ENCODE assay signal across 8 cellular contexts in the genomic region with DNA sequence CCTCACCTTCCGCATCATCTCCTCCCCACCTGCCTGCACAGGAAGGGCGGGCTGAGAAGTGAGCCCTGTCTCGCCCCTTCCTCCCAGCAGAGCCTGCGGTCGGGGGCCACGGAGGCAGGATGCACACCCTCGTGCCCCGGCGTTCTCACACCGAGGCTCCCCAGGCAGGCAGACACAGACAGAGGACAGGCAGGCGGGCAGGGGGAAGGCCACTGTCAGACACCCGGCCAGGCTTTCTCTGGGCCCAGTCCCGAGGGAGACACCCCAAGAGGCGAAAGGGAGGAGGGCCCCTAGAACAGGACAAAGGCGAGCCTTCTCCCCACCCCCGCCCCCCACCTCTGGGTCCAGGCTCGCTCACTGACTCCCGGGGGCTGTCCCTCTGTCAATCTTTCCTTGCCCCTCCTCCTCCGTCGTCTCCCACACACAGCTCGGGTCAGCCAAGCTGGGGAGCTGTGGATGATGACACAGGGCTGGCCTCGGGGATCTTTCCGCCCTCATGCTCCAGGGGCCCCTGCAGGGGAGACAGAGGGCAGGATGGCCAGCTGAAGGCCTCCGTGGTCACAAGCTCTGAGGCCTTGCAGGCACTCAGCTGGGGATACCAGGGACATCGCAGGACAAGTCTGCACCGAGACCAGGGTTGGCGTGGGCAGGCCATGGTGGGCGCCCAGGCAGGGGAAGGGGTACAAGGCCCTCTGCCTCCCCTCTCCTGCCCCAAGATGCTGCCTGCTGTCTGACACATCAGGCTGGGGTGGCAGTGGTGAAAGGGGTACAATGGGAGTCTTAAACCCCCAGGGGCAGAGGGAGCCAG. TPM values are rescaled to one million over a fixed set of nuclear protein-coding genes. Genes with fewer than 3 reads are reported as not detected.
DNase-seq lines count a peak whose midpoint lies in the region; TF ChIP-seq lines count a peak whose summit lies in the region.

No MANE protein-coding gene starts in this region.

- DNase-seq in GM12865 (ENCODE audit: low read depth) (peak; percentile 86), breast epithelium (ENCODE audit: low spot score in 2 of 2) (no peak), occipital lobe (lab: John Stamatoyannopoulos, UW) (peak; percentile 84), DMS53 (lab: John Stamatoyannopoulos, UW) (no peak), cerebellum (ENCODE audit: low spot score) (no peak)

- H3K4me1 ChIP-seq in HEK293 (ENCODE audit: control insufficient read depth, insufficient read depth, low read length) = no peaks in the 10 kb centered on the region
- H3K4me1 ChIP-seq in breast epithelium = peaks cover 16 to 25% of the 10 kb centered on the region in 2 donors
- H3K4me1 ChIP-seq in thymus (ENCODE audit: control insufficient read depth, insufficient read depth, low read length) = peaks cover 40% of the 10 kb centered on the region

- H3K36me3 ChIP-seq in HEK293 (ENCODE audit: control insufficient read depth in 2 of 2, insufficient read depth in 1 of 2, low read length in 2 of 2) (no peaks in the 10 kb centered on the region), breast epithelium (no peaks in the 10 kb centered on the region), thymus (ENCODE audit: control insufficient read depth, insufficient read depth) (no peaks in the 10 kb centered on the region)

- no peaks in the 10 kb centered on the region for H3K9me3 ChIP-seq in HEK293 (ENCODE audit: control insufficient read depth, insufficient read depth, low read depth, low read length)
- H3K9me3 ChIP-seq in breast epithelium = no peaks in the 10 kb centered on the region
- H3K9me3 ChIP-seq in thymus (ENCODE audit: control insufficient read depth) = no peaks in the 10 kb centered on the region

- POLR2A ChIA-PET in HEK293 (lab: Yijun Ruan, JAX) = no interaction called here

- H3K27ac ChIP-seq in HEK293 (ENCODE audit: extremely low read depth, low read depth, low read length) (no peak overlapping the region), VCaP (peak overlapping the region; percentile 42), breast epithelium (peak overlapping the region; percentile 60 to 88), thymus (ENCODE audit: low read depth) (peak overlapping the region; percentile 89)

- TF ChIP-seq POLR2A in breast epithelium (IDR thresholded peaks at IDR 0.05) = no peak

- no peaks in the 10 kb centered on the region for H3K27me3 ChIP-seq in breast epithelium
- H3K27me3 ChIP-seq in thymus (ENCODE audit: control insufficient read depth, insufficient read depth) = no peaks in the 10 kb centered on the region

- WGBS in thymus = 31% methylated on average over 28 of the region's 28 CpGs

- intact Hi-C loops in breast epithelium (cut with DNase I; ENCODE audit: low total_unique reads) = no loop called here

- no peak for TF ChIP-seq CTCF in GM12865 (IDR thresholded peaks at IDR 0.05; ENCODE audit: insufficient read depth, low read depth, low read length, missing control alignments)
- no peak for TF ChIP-seq CTCF in HEK293 (tag by site-specific recombination; IDR thresholded peaks at IDR 0.05)
- TF ChIP-seq CTCF in VCaP (conservative IDR thresholded peaks at IDR 0.05) = no peak
- no peak for TF ChIP-seq CTCF in breast epithelium (IDR thresholded peaks at IDR 0.05)

- CTCF ChIA-PET in HEK293 (lab: Yijun Ruan, JAX) = no interaction called here

- peak overlapping the region; percentile 61 for H3K4me3 ChIP-seq in GM12865 (ENCODE audit: low read depth, low read length)
- H3K4me3 ChIP-seq in HEK293 (ENCODE audit: low read depth, low read length) = no peak overlapping the region
- H3K4me3 ChIP-seq in breast epithelium = peak overlapping the region in 2 of 3 donors; percentile 13 to 49
- peak overlapping the region; percentile 50 for H3K4me3 ChIP-seq in thymus (ENCODE audit: low read length)

TF ChIP-seq in HEK293, 187 proteins besides CTCF, POLR2A, EP300 and RAD21:
- TF ChIP-seq ZSCAN30 (tag by site-specific recombination; IDR thresholded peaks at IDR 0.05) = no peak
- no peak for TF ChIP-seq GFI1B (tag by site-specific recombination; IDR thresholded peaks at IDR 0.05)
- TF ChIP-seq ZNF391 (tag by site-specific recombination; IDR thresholded peaks at IDR 0.05; ENCODE audit: borderline replicate concordance, low read depth) = no peak
- TF ChIP-seq BCL6B (tag by site-specific recombination; IDR thresholded peaks at IDR 0.05) = no peak
- no peak for TF ChIP-seq PRDM6 (tag by site-specific recombination; IDR thresholded peaks at IDR 0.05)
- TF ChIP-seq ZFHX2 (tag by site-specific recombination; conservative IDR thresholded peaks at IDR 0.05) = peak; percentile 41
- no peak for TF ChIP-seq ZNF561 (tag by site-specific recombination; IDR thresholded peaks at IDR 0.05; ENCODE audit: borderline replicate concordance)
- TF ChIP-seq EGR2 (tag by site-specific recombination; IDR thresholded peaks at IDR 0.05; ENCODE audit: low read depth) = 0 out of 2 replicates have a peak, but pooled peaks have one; percentile 17
- no peak for TF ChIP-seq ZBTB26 (tag by site-specific recombination; optimal IDR thresholded peaks at IDR 0.05)
- no peak for TF ChIP-seq HOXD13 (CRISPR knock-in tag; IDR thresholded peaks at IDR 0.05; ENCODE audit: borderline replicate concordance)
- TF ChIP-seq ZNF623 (tag by site-specific recombination; IDR thresholded peaks at IDR 0.05) = no peak
- TF ChIP-seq, protein P1, sequence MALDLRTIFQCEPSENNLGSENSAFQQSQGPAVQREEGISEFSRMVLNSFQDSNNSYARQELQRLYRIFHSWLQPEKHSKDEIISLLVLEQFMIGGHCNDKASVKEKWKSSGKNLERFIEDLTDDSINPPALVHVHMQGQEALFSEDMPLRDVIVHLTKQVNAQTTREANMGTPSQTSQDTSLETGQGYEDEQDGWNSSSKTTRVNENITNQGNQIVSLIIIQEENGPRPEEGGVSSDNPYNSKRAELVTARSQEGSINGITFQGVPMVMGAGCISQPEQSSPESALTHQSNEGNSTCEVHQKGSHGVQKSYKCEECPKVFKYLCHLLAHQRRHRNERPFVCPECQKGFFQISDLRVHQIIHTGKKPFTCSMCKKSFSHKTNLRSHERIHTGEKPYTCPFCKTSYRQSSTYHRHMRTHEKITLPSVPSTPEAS (tag by site-specific recombination; IDR thresholded peaks at IDR 0.05) = no peak
- TF ChIP-seq, protein P2, sequence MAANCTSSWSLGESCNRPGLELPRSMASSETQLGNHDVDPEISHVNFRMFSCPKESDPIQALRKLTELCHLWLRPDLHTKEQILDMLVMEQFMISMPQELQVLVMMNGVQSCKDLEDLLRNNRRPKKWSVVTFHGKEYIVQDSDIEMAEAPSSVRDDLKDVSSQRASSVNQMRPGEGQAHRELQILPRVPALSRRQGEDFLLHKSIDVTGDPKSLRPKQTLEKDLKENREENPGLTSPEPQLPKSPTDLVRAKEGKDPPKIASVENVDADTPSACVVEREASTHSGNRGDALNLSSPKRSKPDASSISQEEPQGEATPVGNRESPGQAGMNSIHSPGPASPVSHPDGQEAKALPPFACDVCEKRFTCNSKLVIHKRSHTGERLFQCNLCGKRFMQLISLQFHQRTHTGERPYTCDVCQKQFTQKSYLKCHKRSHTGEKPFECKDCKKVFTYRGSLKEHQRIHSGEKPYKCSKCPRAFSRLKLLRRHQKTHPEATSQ (tag by site-specific recombination; IDR thresholded peaks at IDR 0.05) = no peak
TF ChIP-seq in HEK293: peak in this region for 2.

RNA-seq across cellular contexts. Expression of gene BIN1, which starts 24.9 kb away (rescaled TPM):
- total RNA-seq in breast epithelium (10 to 100 TPM; 30.1 to 74.4 (median 59.3) TPM), occipital lobe (45.2 TPM), cerebellum (43.7 TPM)
- 37.9 TPM for polyA plus RNA-seq in thymus

Comparison
In these comparisons a context has a peak if more than half of its experiments do, and no peak if none do; other contexts are left out.
1. DNase-seq: peak in GM12865 (single experiment) and occipital lobe (single experiment); none in breast epithelium (0 of 2), DMS53 (single experiment) and cerebellum (single experiment).